Comparison of ENCODE assay signal across 19 cellular contexts in genomic region chr13:40970803-40971202, GRCh38. TPM values are rescaled to one million over a fixed set of nuclear protein-coding genes. Genes with fewer than 3 reads are reported as not detected.
DNase-seq lines count a peak whose midpoint lies in the region; ATAC-seq and TF ChIP-seq lines count a peak whose summit lies in the region.
"Had no signal": no experiment of that assay in that cellular context is flagged by ENCODE, and none has a peak within 500 bp of the region (broad histone marks: within the 10 kb centered on the region; RNA-seq: fewer than 3 reads in every experiment).

No MANE protein-coding gene starts in this region.

- peaks cover 100% of the 10 kb centered on the region for H3K79me2 ChIP-seq in DOHH2 (ENCODE audit: control insufficient read depth, low read length)

- peaks cover 54% of the 10 kb centered on the region for H3K4me1 Mint-ChIP-seq in T-helper 17 cell
- peaks cover 56% of the 10 kb centered on the region for H3K4me1 Mint-ChIP-seq in memory B cell

- no peaks in the 10 kb centered on the region for H3K27me3 ChIP-seq in BLaER1 treated with 17β-estradiol and CSF1 and Interleukin-3, amounts not matched to agents 10 nM and 100 nM
- H3K27me3 ChIP-seq in DOHH2 (ENCODE audit: control insufficient read depth, low read length) (no peaks in the 10 kb centered on the region), heart right ventricle (no peaks in the 10 kb centered on the region)
- H3K27me3 ChIP-seq: esophagus muscularis mucosa had no signal

- 0 out of 22 replicates have a peak overlapping the region, but pooled peaks of 1 of the 11 experiments have one; percentile 10 for H3K9ac ChIP-seq in BLaER1 treated with 17β-estradiol and CSF1 and Interleukin-3, amounts not matched to agents 10 nM and 100 nM

- no peaks in the 10 kb centered on the region for H3K9me3 ChIP-seq in BLaER1 treated with 17β-estradiol and CSF1 and Interleukin-3, amounts not matched to agents 10 nM and 100 nM (replicated peaks in 1 of 11)
- H3K9me3 ChIP-seq in DOHH2 (ENCODE audit: control insufficient read depth, insufficient read depth, low read length) (no peaks in the 10 kb centered on the region), T-helper 17 cell (ENCODE audit: control insufficient read depth, low read length, poor library complexity, severe bottlenecking) (no peaks in the 10 kb centered on the region), heart right ventricle (no peaks in the 10 kb centered on the region)
- H3K9me3 ChIP-seq: esophagus muscularis mucosa had no signal

- H3K4me2 ChIP-seq in BLaER1 treated with 17β-estradiol and CSF1 and Interleukin-3, amounts not matched to agents 10 nM and 100 nM: peak overlapping the region; percentile 25 to 99 (median 74); a peak in 16 of 22 replicates
- H3K4me2 ChIP-seq in DOHH2 (ENCODE audit: low read length): peak overlapping the region; percentile 64

- intact Hi-C loops in heart right ventricle (cut with DNase I): no loop called here

- H3K27ac ChIP-seq in BLaER1 treated with 17β-estradiol and CSF1 and Interleukin-3, amounts not matched to agents 10 nM and 100 nM: peak overlapping the region in 6 of 11 experiments; percentile 11 to 89 (median 61); a peak in 8 of 22 replicates
- H3K27ac ChIP-seq in DOHH2 (ENCODE audit: low read depth, low read length) (peak overlapping the region; percentile 21), heart right ventricle (no peak overlapping the region)
- H3K27ac ChIP-seq: esophagus muscularis mucosa had no signal

- WGBS in heart right ventricle, 2 donors: 88 to 90% methylated on average over 4 of the region's 4 CpGs

- peak overlapping the region; percentile 61 for H3K4me3 Mint-ChIP-seq in T-helper 17 cell
- H3K4me3 Mint-ChIP-seq in memory B cell: no peak overlapping the region

- H3K36me3 Mint-ChIP-seq in T-helper 17 cell (ENCODE audit: low read depth): no peaks in the 10 kb centered on the region
- H3K36me3 Mint-ChIP-seq in memory B cell: peaks cover 4% of the 10 kb centered on the region

- peaks cover 86 to 100% (median 100%) of the 10 kb centered on the region in 11 experiments for H4K20me1 ChIP-seq in BLaER1 treated with 17β-estradiol and CSF1 and Interleukin-3, amounts not matched to agents 10 nM and 100 nM
- peaks cover 81% of the 10 kb centered on the region for H4K20me1 ChIP-seq in DOHH2 (ENCODE audit: control insufficient read depth, insufficient read depth, low read depth, low read length)

- peaks cover 13 to 91% (median 69%) of the 10 kb centered on the region in 11 experiments; a peak in 21 of 22 replicates for H3K36me3 ChIP-seq in BLaER1 treated with 17β-estradiol and CSF1 and Interleukin-3, amounts not matched to agents 10 nM and 100 nM
- peaks cover 97% of the 10 kb centered on the region for H3K36me3 ChIP-seq in DOHH2 (ENCODE audit: control insufficient read depth, low read length)
- no peaks in the 10 kb centered on the region for H3K36me3 ChIP-seq in heart right ventricle
- H3K36me3 ChIP-seq: esophagus muscularis mucosa had no signal

- H3K27me3 Mint-ChIP-seq in T-helper 17 cell: no peaks in the 10 kb centered on the region
- no peaks in the 10 kb centered on the region for H3K27me3 Mint-ChIP-seq in memory B cell

- H3K9me3 Mint-ChIP-seq in memory B cell: no peaks in the 10 kb centered on the region

- H3F3A ChIP-seq in DOHH2 (ENCODE audit: control insufficient read depth, insufficient read depth): peaks cover 34% of the 10 kb centered on the region

- H3K4me1 ChIP-seq in BLaER1 treated with 17β-estradiol and CSF1 and Interleukin-3, amounts not matched to agents 10 nM and 100 nM: peaks cover 76 to 100% (median 99%) of the 10 kb centered on the region in 10 experiments
- peaks cover 100% of the 10 kb centered on the region for H3K4me1 ChIP-seq in DOHH2 (ENCODE audit: control insufficient read depth, low read length)
- peaks cover 9 to 100% (median 85%) of the 10 kb centered on the region in 9 donors for H3K4me1 ChIP-seq in heart right ventricle

- DNase-seq in T-helper 17 cell (no peak), memory B cell (ENCODE audit: low spot score in 2 of 2) (no peak), heart right ventricle (no peak), NCI-H1105 (lab: John Stamatoyannopoulos, UW) (no peak)
- DNase-seq: activated CD4-positive, alpha-beta T cell treated with anti-CD3 and anti-CD28 coated beads, Interleukin-2, amount 50 U/mL, for 1 hour; amygdala; caudate nucleus; GDM1; HCEC 1CT; NCI-H1436 treated with DMSO at 0.1 percent for 48 hours; NCI-H774; stimulated activated CD4-positive, alpha-beta T cell treated with anti-CD3 and anti-CD28 coated beads, Interleukin-2, amount 100 ng/mL, for 48 hours; substantia nigra had no signal

- H3K4me3 ChIP-seq in BLaER1 treated with 17β-estradiol and CSF1 and Interleukin-3, amounts not matched to agents 10 nM and 100 nM: no peak overlapping the region
- peak overlapping the region; percentile 43 for H3K4me3 ChIP-seq in DOHH2 (ENCODE audit: low read length)
- H3K4me3 ChIP-seq in heart right ventricle: no peak overlapping the region
- H3K4me3 ChIP-seq: esophagus muscularis mucosa had no signal

- no peak for ATAC-seq in T-helper 17 cell
- no peak for ATAC-seq in memory B cell (ENCODE audit: low read depth)
- no peak for ATAC-seq in heart right ventricle
- ATAC-seq in GM19397 (IDR thresholded peaks at IDR 0.05; ENCODE audit: unreplicated experiment): no peak
- ATAC-seq in HG02885 (IDR thresholded peaks at IDR 0.05; ENCODE audit: poor library complexity, unreplicated experiment): no peak
- ATAC-seq: SK-N-SH treated with all-trans-retinoic acid at 6 μM for 48 hours had no signal

- TF ChIP-seq CTCF in DOHH2 (IDR thresholded peaks at IDR 0.05; ENCODE audit: low read depth, low read length, poor library complexity, severe bottlenecking) (no peak), heart right ventricle (IDR thresholded peaks at IDR 0.05) (no peak)

- H3K27ac Mint-ChIP-seq in T-helper 17 cell: peak overlapping the region; percentile 56
- peak overlapping the region; percentile 84 for H3K27ac Mint-ChIP-seq in memory B cell

- no peaks in the 10 kb centered on the region for H3K9me2 ChIP-seq in DOHH2 (replicated peaks; ENCODE audit: control insufficient read depth, low read length)

RNA-seq across cellular contexts. Expression of gene ELF1, which starts 48.3 kb away (rescaled TPM):
- total RNA-seq in T-helper 17 cell (100 to 1,000 TPM; 197 to 232 TPM), heart right ventricle (10 to 100 TPM; 31.1 to 60.5 (median 39.5) TPM)
- polyA plus RNA-seq in heart right ventricle: 10 to 100 TPM in 1 of 2 donors, 1 to 10 TPM in 1; 9.9 to 10.4 TPM

Comparison
In these comparisons a context has a peak if more than half of its experiments do, and no peak if none do; other contexts are left out.
1. H3K27ac ChIP-seq: peak in BLaER1 treated with 17β-estradiol and CSF1 and Interleukin-3, amounts not matched to agents 10 nM and 100 nM (6 of 11) and DOHH2 (single experiment); none in heart right ventricle (0 of 10).